Comparison of ENCODE assay signal across 9 cellular contexts in genomic region chr11:120432056-120433018, GRCh38.
DNase-seq lines count a peak whose midpoint lies in the region; ATAC-seq lines count a peak whose summit lies in the region.
"Had no signal": no experiment of that assay in that cellular context is flagged by ENCODE, and none has a peak within 500 bp of the region (broad histone marks: within the 10 kb centered on the region; RNA-seq: fewer than 3 reads in every experiment).

No MANE protein-coding gene starts in this region.

- no peaks in the 10 kb centered on the region for H3K9me3 ChIP-seq in right cardiac atrium (ENCODE audit: control insufficient read depth, low read length)

- H3K4me3 ChIP-seq in right cardiac atrium (ENCODE audit: low read length) = no peak overlapping the region

- peak overlapping the region in 1 of 2 donors; percentile 54 for H3K4me3 Mint-ChIP-seq in activated T-cell treated with anti-CD3 and anti-CD28 coated beads, Interleukin-2, amount 50 U/mL, for 72 hours
- H3K4me3 Mint-ChIP-seq in stimulated activated naive CD8-positive, alpha-beta T cell treated with anti-CD3 and anti-CD28 coated beads, Interleukin-15, amount 100 ng/mL, for 72 hours = peak overlapping the region; percentile 28 to 41
- H3K4me3 Mint-ChIP-seq: memory B cell had no signal

- H3K27ac ChIP-seq in right cardiac atrium (ENCODE audit: low read length) = peak overlapping the region; percentile 52

- no peaks in the 10 kb centered on the region for H3K27me3 Mint-ChIP-seq in activated T-cell treated with anti-CD3 and anti-CD28 coated beads, Interleukin-2, amount 50 U/mL, for 72 hours (ENCODE audit: low read depth)
- H3K27me3 Mint-ChIP-seq in stimulated activated naive CD8-positive, alpha-beta T cell treated with anti-CD3 and anti-CD28 coated beads, Interleukin-15, amount 100 ng/mL, for 72 hours = no peaks in the 10 kb centered on the region
- H3K27me3 Mint-ChIP-seq: memory B cell had no signal

- no peaks in the 10 kb centered on the region for H3K4me1 ChIP-seq in right cardiac atrium (ENCODE audit: control insufficient read depth, insufficient read depth, low read length)

- no peaks in the 10 kb centered on the region for H3K27me3 ChIP-seq in right cardiac atrium (ENCODE audit: control insufficient read depth, insufficient read depth)

- no peaks in the 10 kb centered on the region for H3K9me3 Mint-ChIP-seq in activated T-cell treated with anti-CD3 and anti-CD28 coated beads, Interleukin-2, amount 50 U/mL, for 72 hours
- no peaks in the 10 kb centered on the region for H3K9me3 Mint-ChIP-seq in stimulated activated naive CD8-positive, alpha-beta T cell treated with anti-CD3 and anti-CD28 coated beads, Interleukin-15, amount 100 ng/mL, for 72 hours
- H3K9me3 Mint-ChIP-seq: memory B cell had no signal

- intact Hi-C loops in right cardiac atrium (cut with DNase I) = loop anchor here in 3 of 4 donors (5.0 to 10.0 kb wide), 2 partner anchors 95 to 98 kb away; partner anchors contain the start of gene ARHGEF12 (in 3 of the 3)

- DNase-seq in DMS79 (lab: John Stamatoyannopoulos, UW) (peak; percentile 40), HT-29 (ENCODE audit: low spot score) (peak; percentile 94), right cardiac atrium (no peak), GDM1 (lab: John Stamatoyannopoulos, UW) (no peak)
- DNase-seq in activated T-cell treated with anti-CD3 and anti-CD28 coated beads, Interleukin-2, amount 50 U/mL, for 72 hours = peak; percentile 5 to 7
- DNase-seq in stimulated activated naive CD8-positive, alpha-beta T cell treated with anti-CD3 and anti-CD28 coated beads, Interleukin-15, amount 100 ng/mL, for 72 hours = peak; percentile 17 to 43

- peak; percentile 80 to 83 for ATAC-seq in activated T-cell treated with anti-CD3 and anti-CD28 coated beads, Interleukin-2, amount 50 U/mL, for 72 hours (replicated peaks in 1 of 2)
- ATAC-seq in right cardiac atrium (peak; percentile 93 to 95), GM19397 (IDR thresholded peaks at IDR 0.05; ENCODE audit: unreplicated experiment) (no peak), GM21360 (IDR thresholded peaks at IDR 0.05; ENCODE audit: unreplicated experiment) (no peak)
- ATAC-seq in stimulated activated naive CD8-positive, alpha-beta T cell treated with anti-CD3 and anti-CD28 coated beads, Interleukin-15, amount 100 ng/mL, for 72 hours = peak; percentile 97

- peaks cover 17% of the 10 kb centered on the region for H3K4me1 Mint-ChIP-seq in activated T-cell treated with anti-CD3 and anti-CD28 coated beads, Interleukin-2, amount 50 U/mL, for 72 hours (ENCODE audit: low read depth)
- peaks cover 17% of the 10 kb centered on the region for H3K4me1 Mint-ChIP-seq in stimulated activated naive CD8-positive, alpha-beta T cell treated with anti-CD3 and anti-CD28 coated beads, Interleukin-15, amount 100 ng/mL, for 72 hours
- H3K4me1 Mint-ChIP-seq: memory B cell had no signal

- 33% methylated on average over 4 of the region's 4 CpGs for WGBS in right cardiac atrium

- no peaks in the 10 kb centered on the region for H3K36me3 Mint-ChIP-seq in activated T-cell treated with anti-CD3 and anti-CD28 coated beads, Interleukin-2, amount 50 U/mL, for 72 hours (ENCODE audit: insufficient read depth in 2 of 2)

- peak overlapping the region; percentile 69 for H3K27ac Mint-ChIP-seq in activated T-cell treated with anti-CD3 and anti-CD28 coated beads, Interleukin-2, amount 50 U/mL, for 72 hours
- peak overlapping the region; percentile 30 to 88 for H3K27ac Mint-ChIP-seq in stimulated activated naive CD8-positive, alpha-beta T cell treated with anti-CD3 and anti-CD28 coated beads, Interleukin-15, amount 100 ng/mL, for 72 hours
- H3K27ac Mint-ChIP-seq: memory B cell had no signal

Comparison
In these comparisons a context has a peak if more than half of its experiments do, and no peak if none do; other contexts are left out.
1. DNase-seq: peak in DMS79 (single experiment), HT-29 (single experiment), activated T-cell treated with anti-CD3 and anti-CD28 coated beads, Interleukin-2, amount 50 U/mL, for 72 hours (2 of 2) and stimulated activated naive CD8-positive, alpha-beta T cell treated with anti-CD3 and anti-CD28 coated beads, Interleukin-15, amount 100 ng/mL, for 72 hours (2 of 2); none in right cardiac atrium (0 of 3) and GDM1 (single experiment).
2. ATAC-seq: peak in activated T-cell treated with anti-CD3 and anti-CD28 coated beads, Interleukin-2, amount 50 U/mL, for 72 hours (2 of 2), right cardiac atrium (2 of 2) and stimulated activated naive CD8-positive, alpha-beta T cell treated with anti-CD3 and anti-CD28 coated beads, Interleukin-15, amount 100 ng/mL, for 72 hours (single experiment); none in GM19397 (single experiment) and GM21360 (single experiment).